24 cellular contexts compared by ENCODE assay signal in the genomic region with DNA sequence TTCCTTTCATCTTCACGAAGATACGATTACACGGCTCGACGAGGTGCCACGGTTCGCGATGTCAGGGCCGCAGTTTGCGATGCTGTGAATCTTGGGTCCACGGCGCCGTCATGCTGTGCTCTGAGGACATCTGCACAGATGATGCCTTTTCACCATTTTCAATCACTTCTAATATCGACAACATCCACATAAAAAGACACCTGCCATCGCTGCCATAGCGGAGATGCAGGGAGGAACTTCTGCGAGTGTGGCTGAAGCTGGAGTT.
"Had no signal": no experiment of that assay in that cellular context is flagged by ENCODE, and none has a peak within 500 bp of the region (broad histone marks: within the 10 kb centered on the region; RNA-seq: fewer than 3 reads in every experiment).

No MANE protein-coding gene starts in this region.

- H3K4me3 ChIP-seq: esophagus muscularis mucosa, heart right ventricle, thoracic aorta, uterus had no signal

- H3K27me3 Mint-ChIP-seq: activated CD4-positive, alpha-beta memory T cell treated with anti-CD3 and anti-CD28 coated beads, Interleukin-2, amount 10 ng/mL, durations not matched to agents 7 days and 5 days; activated CD4-positive, alpha-beta T cell treated with anti-CD3 and anti-CD28 coated beads, Interleukin-2, amount 10 ng/mL, durations not matched to agents 7 days and 5 days; activated T-helper 17 cell treated with anti-CD3 and anti-CD28 coated beads, Interleukin-2, amount 50 U/mL, for 72 hours; dendritic cell treated with granulocyte-macrophage colony-stimulating factor and Interleukin-4, amounts not matched to agents 40 ng/mL and 50 ng/mL, for 4 days; naive thymus-derived CD4-positive, alpha-beta T cell; stimulated activated naive CD8-positive, alpha-beta T cell treated with anti-CD3 and anti-CD28 coated beads, Interleukin-15, Interleukin-2, amounts not matched to agents 100 ng/mL and 50 ng/mL, for 24 hours; type B pancreatic cell had no signal

- H3K9me3 ChIP-seq: esophagus muscularis mucosa, heart right ventricle, thoracic aorta, uterus had no signal

- H3K4me1 Mint-ChIP-seq: activated CD4-positive, alpha-beta T cell treated with anti-CD3 and anti-CD28 coated beads, Interleukin-2, amount 10 ng/mL, durations not matched to agents 7 days and 5 days; activated T-helper 17 cell treated with anti-CD3 and anti-CD28 coated beads, Interleukin-2, amount 50 U/mL, for 72 hours; mesothelial cell of epicardium; stimulated activated effector memory CD8-positive, alpha-beta T cell treated with anti-CD3 and anti-CD28 coated beads, Interleukin-12 subunit alpha, Interleukin-12 subunit beta, amount 100 ng/mL, for 72 hours had no signal

- ATAC-seq: activated T-cell treated with anti-CD3 and anti-CD28 coated beads, Interleukin-2, amount 50 U/mL, for 4 hours; activated T-helper 17 cell treated with anti-CD3 and anti-CD28 coated beads, Interleukin-2, amount 50 U/mL, for 72 hours; heart right ventricle; naive thymus-derived CD4-positive, alpha-beta T cell; sciatic nerve; stimulated activated effector memory CD8-positive, alpha-beta T cell treated with anti-CD3 and anti-CD28 coated beads, Interleukin-12 subunit alpha, Interleukin-12 subunit beta, amount 100 ng/mL, for 72 hours had no signal

- DNase-seq: activated CD4-positive, alpha-beta memory T cell treated with anti-CD3 and anti-CD28 coated beads, Interleukin-2, amount 10 ng/mL, durations not matched to agents 7 days and 5 days; activated CD4-positive, alpha-beta T cell treated with anti-CD3 and anti-CD28 coated beads for 1 hour; activated CD4-positive, alpha-beta T cell treated with anti-CD3 and anti-CD28 coated beads, Interleukin-2, amount 10 ng/mL, durations not matched to agents 7 days and 5 days; activated gamma-delta T cell treated with Interleukin-2 at 50 U/mL for 16 hours; activated naive CD4-positive, alpha-beta T cell treated with anti-CD3 and anti-CD28 coated beads, Interleukin-2, amount 50 U/mL, for 16 hours; activated T-cell treated with anti-CD3 and anti-CD28 coated beads, Interleukin-2, amount 50 U/mL, for 4 hours; amniotic stem cell; foreskin melanocyte; heart right ventricle; naive thymus-derived CD4-positive, alpha-beta T cell; small intestine; stimulated activated CD4-positive, alpha-beta T cell treated with anti-CD3 and anti-CD28 coated beads, Interleukin-4, amount 100 ng/mL, for 24 hours; T-helper 2 cell; uterus had no signal

- H3K9me3 Mint-ChIP-seq: activated CD4-positive, alpha-beta memory T cell treated with anti-CD3 and anti-CD28 coated beads, Interleukin-2, amount 10 ng/mL, durations not matched to agents 7 days and 5 days; activated CD4-positive, alpha-beta T cell treated with anti-CD3 and anti-CD28 coated beads, Interleukin-2, amount 10 ng/mL, durations not matched to agents 7 days and 5 days; activated T-cell treated with anti-CD3 and anti-CD28 coated beads, Interleukin-2, amount 50 U/mL, for 4 hours; activated T-helper 17 cell treated with anti-CD3 and anti-CD28 coated beads, Interleukin-2, amount 50 U/mL, for 72 hours; dendritic cell treated with granulocyte-macrophage colony-stimulating factor and Interleukin-4, amounts not matched to agents 40 ng/mL and 50 ng/mL, for 4 days; mesothelial cell of epicardium; naive thymus-derived CD4-positive, alpha-beta T cell; stimulated activated effector memory CD8-positive, alpha-beta T cell treated with anti-CD3 and anti-CD28 coated beads, Interleukin-12 subunit alpha, Interleukin-12 subunit beta, amount 100 ng/mL, for 72 hours; stimulated activated naive CD8-positive, alpha-beta T cell treated with anti-CD3 and anti-CD28 coated beads, Interleukin-15, Interleukin-2, amounts not matched to agents 100 ng/mL and 50 ng/mL, for 24 hours; type B pancreatic cell had no signal

- H3K36me3 ChIP-seq: brain microvascular endothelial cell, uterus had no signal

- H3K27ac Mint-ChIP-seq: activated CD4-positive, alpha-beta memory T cell treated with anti-CD3 and anti-CD28 coated beads, Interleukin-2, amount 10 ng/mL, durations not matched to agents 7 days and 5 days; activated CD4-positive, alpha-beta T cell treated with anti-CD3 and anti-CD28 coated beads, Interleukin-2, amount 10 ng/mL, durations not matched to agents 7 days and 5 days; activated T-helper 17 cell treated with anti-CD3 and anti-CD28 coated beads, Interleukin-2, amount 50 U/mL, for 72 hours; dendritic cell treated with granulocyte-macrophage colony-stimulating factor and Interleukin-4, amounts not matched to agents 40 ng/mL and 50 ng/mL, for 4 days; mesothelial cell of epicardium; stimulated activated effector memory CD8-positive, alpha-beta T cell treated with anti-CD3 and anti-CD28 coated beads, Interleukin-12 subunit alpha, Interleukin-12 subunit beta, amount 100 ng/mL, for 72 hours; stimulated activated naive CD8-positive, alpha-beta T cell treated with anti-CD3 and anti-CD28 coated beads, Interleukin-15, Interleukin-2, amounts not matched to agents 100 ng/mL and 50 ng/mL, for 24 hours; type B pancreatic cell had no signal

- H3K27me3 ChIP-seq: brain microvascular endothelial cell, esophagus muscularis mucosa, heart right ventricle, uterus had no signal

- H3K4me3 Mint-ChIP-seq: activated CD4-positive, alpha-beta memory T cell treated with anti-CD3 and anti-CD28 coated beads, Interleukin-2, amount 10 ng/mL, durations not matched to agents 7 days and 5 days; activated CD4-positive, alpha-beta T cell treated with anti-CD3 and anti-CD28 coated beads, Interleukin-2, amount 10 ng/mL, durations not matched to agents 7 days and 5 days; activated T-cell treated with anti-CD3 and anti-CD28 coated beads, Interleukin-2, amount 50 U/mL, for 4 hours; activated T-helper 17 cell treated with anti-CD3 and anti-CD28 coated beads, Interleukin-2, amount 50 U/mL, for 72 hours; dendritic cell treated with granulocyte-macrophage colony-stimulating factor and Interleukin-4, amounts not matched to agents 40 ng/mL and 50 ng/mL, for 4 days; mesothelial cell of epicardium; naive thymus-derived CD4-positive, alpha-beta T cell; stimulated activated effector memory CD8-positive, alpha-beta T cell treated with anti-CD3 and anti-CD28 coated beads, Interleukin-12 subunit alpha, Interleukin-12 subunit beta, amount 100 ng/mL, for 72 hours; stimulated activated naive CD8-positive, alpha-beta T cell treated with anti-CD3 and anti-CD28 coated beads, Interleukin-15, Interleukin-2, amounts not matched to agents 100 ng/mL and 50 ng/mL, for 24 hours; type B pancreatic cell had no signal

- H3K36me3 Mint-ChIP-seq: stimulated activated effector memory CD8-positive, alpha-beta T cell treated with anti-CD3 and anti-CD28 coated beads, Interleukin-12 subunit alpha, Interleukin-12 subunit beta, amount 100 ng/mL, for 72 hours; type B pancreatic cell had no signal

- H3K27ac ChIP-seq: brain microvascular endothelial cell, esophagus muscularis mucosa, heart right ventricle, thoracic aorta, uterus had no signal

- H3K4me1 ChIP-seq: uterus had no signal
